ENCODE assay signal across 19 cellular contexts in genomic region chr10:84543948-84544347, GRCh38.
DNase-seq lines count a peak whose midpoint lies in the region; ATAC-seq and TF ChIP-seq lines count a peak whose summit lies in the region.
"Had no signal": no experiment of that assay in that cellular context is flagged by ENCODE, and none has a peak within 500 bp of the region (broad histone marks: within the 10 kb centered on the region; RNA-seq: fewer than 3 reads in every experiment).

No MANE protein-coding gene starts in this region.

- H3K9me3 ChIP-seq in mammary epithelial cell (replicated peaks; ENCODE audit: insufficient read depth, low read length) = no peaks in the 10 kb centered on the region
- H3K9me3 ChIP-seq: Caco-2, SK-N-SH had no signal

- no peak for TF ChIP-seq CTCF in mammary epithelial cell (conservative IDR thresholded peaks at IDR 0.05 in 1 of 2, IDR thresholded peaks at IDR 0.05 in 1 of 2; ENCODE audit: extremely low read depth in 1 of 2, insufficient read depth in 1 of 2, low read depth in 1 of 2, low read length in 2 of 2)

- no peak overlapping the region for H3K27ac Mint-ChIP-seq in activated naive CD8-positive, alpha-beta T cell treated with anti-CD3 and anti-CD28 coated beads for 36 hours
- H3K27ac Mint-ChIP-seq: CD14-positive monocyte had no signal

- H3K4me1 Mint-ChIP-seq in activated naive CD8-positive, alpha-beta T cell treated with anti-CD3 and anti-CD28 coated beads for 36 hours = peaks cover 6% of the 10 kb centered on the region

- no peak overlapping the region for H3K9ac ChIP-seq in mammary epithelial cell (ENCODE audit: insufficient read depth, low read length)
- H3K9ac ChIP-seq: SK-N-SH had no signal

- no peak for ATAC-seq in HG02970 (IDR thresholded peaks at IDR 0.05; ENCODE audit: low FRiP score, unreplicated experiment)

- BruUV-seq in mammary epithelial cell (replicated peaks; lab: Mats Ljungman, UMichigan) = no TSS peak

- 78% methylated on average over 4 of the region's 5 CpGs for WGBS in mammary epithelial cell (ENCODE audit: low coverage, missing lambda C conversion rate)

- no peak overlapping the region for H3K27ac ChIP-seq in mammary epithelial cell (ENCODE audit: insufficient read depth, low read depth, low read length)
- H3K27ac ChIP-seq: PC-9 had no signal

- no peak for TF ChIP-seq RAD21 in Ishikawa (IDR thresholded peaks at IDR 0.05; ENCODE audit: low read depth)

- H3K36me3 Mint-ChIP-seq in activated naive CD8-positive, alpha-beta T cell treated with anti-CD3 and anti-CD28 coated beads for 36 hours = no peaks in the 10 kb centered on the region

- no peak overlapping the region for H3K4me2 ChIP-seq in mammary epithelial cell (ENCODE audit: insufficient read depth, low read depth, low read length)
- H3K4me2 ChIP-seq: PC-9, SK-N-SH had no signal

- peak; percentile 30 for DNase-seq in EH (ENCODE audit: low read depth)
- peak; percentile 50 for DNase-seq in mammary epithelial cell
- peak; percentile 27 for DNase-seq in kidney tubule cell (ENCODE audit: low spot score)
- no peak for DNase-seq in cerebellum (ENCODE audit: low spot score)
- no peak for DNase-seq in NCI-H1092 treated with DMSO at 0.1 percent for 48 hours (lab: John Stamatoyannopoulos, UW)
- DNase-seq in activated naive CD8-positive, alpha-beta T cell treated with anti-CD3 and anti-CD28 coated beads for 36 hours = no peak
- DNase-seq: Caco-2, GDM1, Kasumi-1, NCI-H1417 treated with DMSO at 0.1 percent for 48 hours, NCI-H2029 treated with DMSO at 0.1 percent for 48 hours, NCI-H226, NCI-H69, Right ventricle myocardium superior, SK-N-SH had no signal

- peaks cover 23% of the 10 kb centered on the region for H3K4me1 ChIP-seq in mammary epithelial cell (ENCODE audit: insufficient read depth, low read length)
- H3K4me1 ChIP-seq: Caco-2 had no signal

- H3K27me3 Mint-ChIP-seq in activated naive CD8-positive, alpha-beta T cell treated with anti-CD3 and anti-CD28 coated beads for 36 hours = peaks cover 26% of the 10 kb centered on the region

- H3K36me3 ChIP-seq in mammary epithelial cell (ENCODE audit: insufficient read depth, low read length) = no peaks in the 10 kb centered on the region

- TF ChIP-seq EP300 in Ishikawa (IDR thresholded peaks at IDR 0.05; ENCODE audit: borderline replicate concordance) = no peak

- no peaks in the 10 kb centered on the region for H4K20me1 ChIP-seq in mammary epithelial cell (ENCODE audit: insufficient read depth, low read length)

- dilution Hi-C loops in mammary epithelial cell (cut with HindIII; ENCODE audit: low sequenced_read_pairs) = no loop called here

- H2AFZ ChIP-seq in mammary epithelial cell (ENCODE audit: low read depth, low read length) = no peak overlapping the region
- H2AFZ ChIP-seq: PC-9 had no signal

- intact Hi-C loops in mammary epithelial cell (cut with micrococcal nuclease) = loop anchor here (5.0 to 10.0 kb wide), 3 partner anchors 278 to 1831 kb away; no protein-coding TSS in a partner anchor

- H3K79me2 ChIP-seq in mammary epithelial cell (ENCODE audit: insufficient read depth, low read length) = no peaks in the 10 kb centered on the region

- H3K4me3 Mint-ChIP-seq in activated naive CD8-positive, alpha-beta T cell treated with anti-CD3 and anti-CD28 coated beads for 36 hours = no peak overlapping the region
- H3K4me3 Mint-ChIP-seq: CD14-positive monocyte had no signal

- H3K27me3 ChIP-seq in mammary epithelial cell (ENCODE audit: insufficient read depth, low read length) = no peaks in the 10 kb centered on the region

- no peaks in the 10 kb centered on the region for H3K9me3 Mint-ChIP-seq in activated naive CD8-positive, alpha-beta T cell treated with anti-CD3 and anti-CD28 coated beads for 36 hours

- CTCF ChIA-PET in mammary epithelial cell (lab: Charles Lee; ENCODE audit: low non-redundant PET) = no interaction called here

- in situ Hi-C loops in mammary epithelial cell (cut with MboI; ENCODE audit: low sequenced_read_pairs in 2 of 2) = loop anchor here (5.0 kb wide), 1 partner anchor 277 kb away; no protein-coding TSS in a partner anchor

- no peak overlapping the region for H3K4me3 ChIP-seq in mammary epithelial cell (replicated peaks in 1 of 3; ENCODE audit: insufficient read depth in 1 of 3, low read depth in 2 of 3, low read length in 3 of 3)
- H3K4me3 ChIP-seq: PC-9 had no signal

TF ChIP-seq in Ishikawa, 13 proteins besides CTCF, POLR2A, EP300 and RAD21:
- TF ChIP-seq TAF1 (IDR thresholded peaks at IDR 0.05; ENCODE audit: low read depth) (no peak), TEAD4 (IDR thresholded peaks at IDR 0.05) (no peak), NFIC (IDR thresholded peaks at IDR 0.05) (no peak), YY1 (IDR thresholded peaks at IDR 0.05; ENCODE audit: low read depth) (no peak)
- TF ChIP-seq, protein P1, sequence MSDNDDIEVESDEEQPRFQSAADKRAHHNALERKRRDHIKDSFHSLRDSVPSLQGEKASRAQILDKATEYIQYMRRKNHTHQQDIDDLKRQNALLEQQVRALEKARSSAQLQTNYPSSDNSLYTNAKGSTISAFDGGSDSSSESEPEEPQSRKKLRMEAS (IDR thresholded peaks at IDR 0.05) = no peak
- TF ChIP-seq, protein P2, sequence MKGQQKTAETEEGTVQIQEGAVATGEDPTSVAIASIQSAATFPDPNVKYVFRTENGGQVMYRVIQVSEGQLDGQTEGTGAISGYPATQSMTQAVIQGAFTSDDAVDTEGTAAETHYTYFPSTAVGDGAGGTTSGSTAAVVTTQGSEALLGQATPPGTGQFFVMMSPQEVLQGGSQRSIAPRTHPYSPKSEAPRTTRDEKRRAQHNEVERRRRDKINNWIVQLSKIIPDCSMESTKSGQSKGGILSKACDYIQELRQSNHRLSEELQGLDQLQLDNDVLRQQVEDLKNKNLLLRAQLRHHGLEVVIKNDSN (IDR thresholded peaks at IDR 0.05) = peak; percentile 41; the same call in 1 of the 2 replicates

Comparison
In these comparisons a context has a peak if more than half of its experiments do, and no peak if none do; other contexts are left out.
1. DNase-seq: peak in EH (single experiment), mammary epithelial cell (single experiment) and kidney tubule cell (single experiment); none in cerebellum (single experiment), NCI-H1092 treated with DMSO at 0.1 percent for 48 hours (single experiment) and activated naive CD8-positive, alpha-beta T cell treated with anti-CD3 and anti-CD28 coated beads for 36 hours (single experiment).